ENCODE assay signal across 14 cellular contexts in genomic region chr4:156190606-156191005, GRCh38.
DNase-seq lines count a peak whose midpoint lies in the region; ATAC-seq and TF ChIP-seq lines count a peak whose summit lies in the region.
"Had no signal": no experiment of that assay in that cellular context is flagged by ENCODE, and none has a peak within 500 bp of the region (broad histone marks: within the 10 kb centered on the region; RNA-seq: fewer than 3 reads in every experiment).

No MANE protein-coding gene starts in this region.

- H3K27ac ChIP-seq in SJCRH30: peak overlapping the region; percentile 27
- H3K27ac ChIP-seq in tibial artery: no peak overlapping the region
- H3K27ac ChIP-seq: cardiac muscle cell, upper lobe of right lung, WERI-Rb-1 had no signal

- no peak for DNase-seq in SJCRH30
- peak; percentile 58 for DNase-seq in fibroblast of mammary gland (ENCODE audit: low read depth)
- DNase-seq in skeletal muscle cell (ENCODE audit: low read depth): peak; percentile 39
- no peak for DNase-seq in cerebellum (ENCODE audit: low spot score)
- no peak for DNase-seq in activated gamma-delta T cell (lab: John Stamatoyannopoulos, UW)
- DNase-seq in tibial artery: no peak
- DNase-seq: activated effector memory CD4-positive, alpha-beta T cell treated with Interleukin-2 at 50 U/mL for 16 hours; CD4-positive, alpha-beta memory T cell; naive thymus-derived CD4-positive, alpha-beta T cell; retina; upper lobe of right lung; WERI-Rb-1 had no signal

- intact Hi-C loops in tibial artery (cut with DNase I; ENCODE audit: low total_unique reads): no loop called here

- H3K9me3 ChIP-seq in SJCRH30 (replicated peaks) (no peaks in the 10 kb centered on the region), tibial artery (no peaks in the 10 kb centered on the region)
- H3K9me3 ChIP-seq: upper lobe of right lung had no signal

- ATAC-seq in GM21360 (IDR thresholded peaks at IDR 0.05; ENCODE audit: unreplicated experiment): peak; percentile 35
- ATAC-seq: naive thymus-derived CD4-positive, alpha-beta T cell; upper lobe of right lung had no signal

- H3K27me3 ChIP-seq in SJCRH30 (no peaks in the 10 kb centered on the region), tibial artery (no peaks in the 10 kb centered on the region)
- H3K27me3 ChIP-seq: cardiac muscle cell, upper lobe of right lung had no signal

- H3K4me1 ChIP-seq in SJCRH30 (peaks cover 11% of the 10 kb centered on the region), tibial artery (no peaks in the 10 kb centered on the region)
- H3K4me1 ChIP-seq: upper lobe of right lung had no signal

- TF ChIP-seq CTCF in fibroblast of mammary gland (conservative IDR thresholded peaks at IDR 0.05; ENCODE audit: control insufficient read depth, insufficient read depth, low read depth, low read length) (no peak), tibial artery (IDR thresholded peaks at IDR 0.05) (no peak)

- H3K4me3 ChIP-seq in SJCRH30 (no peak overlapping the region), fibroblast of mammary gland (ENCODE audit: control insufficient read depth, low read depth, low read length) (no peak overlapping the region), skeletal muscle cell (ENCODE audit: low read depth, low read length) (no peak overlapping the region), tibial artery (no peak overlapping the region)
- H3K4me3 ChIP-seq: cardiac muscle cell, upper lobe of right lung had no signal

- H3K36me3 ChIP-seq in SJCRH30: no peaks in the 10 kb centered on the region
- no peaks in the 10 kb centered on the region for H3K36me3 ChIP-seq in tibial artery
- H3K36me3 ChIP-seq: cardiac muscle cell, upper lobe of right lung, WERI-Rb-1 had no signal

Comparison
In these comparisons a context has a peak if more than half of its experiments do, and no peak if none do; other contexts are left out.
1. DNase-seq: peak in fibroblast of mammary gland (single experiment) and skeletal muscle cell (single experiment); none in SJCRH30 (0 of 2), cerebellum (single experiment), activated gamma-delta T cell (single experiment) and tibial artery (0 of 2).